In genomic region chr6:11209369-11209768, GRCh38 we compare ENCODE assay signal across 18 cellular contexts. TPM values are rescaled to one million over a fixed set of nuclear protein-coding genes. Genes with fewer than 3 reads are reported as not detected.
A peak's percentile ranks its signal among the peaks of the same experiment; 100 is the strongest.
DNase-seq lines count a peak whose midpoint lies in the region; ATAC-seq, FAIRE-seq and TF ChIP-seq lines count a peak whose summit lies in the region.
"Had no signal": no experiment of that assay in that cellular context is flagged by ENCODE, and none has a peak within 500 bp of the region (broad histone marks: within the 10 kb centered on the region; RNA-seq: fewer than 3 reads in every experiment).

No MANE protein-coding gene starts in this region.

- H3K9me3 Mint-ChIP-seq in activated CD4-positive, alpha-beta T cell treated with anti-CD3 and anti-CD28 coated beads, Interleukin-2, amount 10 ng/mL, durations not matched to agents 7 days and 5 days, result no peaks in the 10 kb centered on the region
- H3K9me3 Mint-ChIP-seq in activated CD4-positive, alpha-beta T cell treated with anti-CD3 and anti-CD28 coated beads, Interleukin-2, amount 10 ng/mL, durations not matched to agents 24 days and 14 days, result no peaks in the 10 kb centered on the region
- H3K9me3 Mint-ChIP-seq: dendritic cell treated with granulocyte-macrophage colony-stimulating factor and Interleukin-4, amounts not matched to agents 40 ng/mL and 50 ng/mL, for 4 days; naive thymus-derived CD8-positive, alpha-beta T cell had no signal

- no peaks in the 10 kb centered on the region for H3K27me3 ChIP-seq in ascending aorta
- no peaks in the 10 kb centered on the region for H3K27me3 ChIP-seq in keratinocyte (ENCODE audit: control insufficient read depth, extremely low read depth, insufficient read depth, low read length)
- no peaks in the 10 kb centered on the region for H3K27me3 ChIP-seq in thymus (ENCODE audit: control insufficient read depth, insufficient read depth)
- H3K27me3 ChIP-seq in H7 (ENCODE audit: control insufficient read depth, insufficient read depth, low read length), result no peaks in the 10 kb centered on the region
- H3K27me3 ChIP-seq: Peyer's patch had no signal

- H3K27ac ChIP-seq in ascending aorta (peak overlapping the region; percentile 91 to 94), keratinocyte (ENCODE audit: control insufficient read depth, insufficient read depth, low read length) (peak overlapping the region; percentile 50), thymus (ENCODE audit: low read depth) (peak overlapping the region; percentile 53), caudate nucleus (ENCODE audit: low read depth, low read length) (no peak overlapping the region)
- H3K27ac ChIP-seq: 22Rv1, C4-2B, Peyer's patch, WERI-Rb-1 had no signal

- FAIRE-seq in keratinocyte (lab: Jason Lieb, UNC), result no peak

- H3K36me3 Mint-ChIP-seq in activated CD4-positive, alpha-beta T cell treated with anti-CD3 and anti-CD28 coated beads, Interleukin-2, amount 10 ng/mL, durations not matched to agents 7 days and 5 days (ENCODE audit: low read depth), result peaks cover 71% of the 10 kb centered on the region
- peaks cover 71% of the 10 kb centered on the region for H3K36me3 Mint-ChIP-seq in activated CD4-positive, alpha-beta T cell treated with anti-CD3 and anti-CD28 coated beads, Interleukin-2, amount 10 ng/mL, durations not matched to agents 24 days and 14 days (ENCODE audit: low read depth)

- CTCF ChIA-PET in activated CD4-positive, alpha-beta T cell treated with anti-CD3 and anti-CD28 coated beads, Interleukin-2, amount 10 ng/mL, durations not matched to agents 7 days and 5 days (lab: Charles Lee), result no interaction called here

- H3K9me3 ChIP-seq in ascending aorta, result no peaks in the 10 kb centered on the region
- H3K9me3 ChIP-seq in keratinocyte (ENCODE audit: control insufficient read depth, low read depth, low read length), result no peaks in the 10 kb centered on the region
- no peaks in the 10 kb centered on the region for H3K9me3 ChIP-seq in thymus (ENCODE audit: control insufficient read depth)
- H3K9me3 ChIP-seq: Peyer's patch had no signal

- H3K27me3 Mint-ChIP-seq in activated CD4-positive, alpha-beta T cell treated with anti-CD3 and anti-CD28 coated beads, Interleukin-2, amount 10 ng/mL, durations not matched to agents 7 days and 5 days, result no peaks in the 10 kb centered on the region
- H3K27me3 Mint-ChIP-seq in activated CD4-positive, alpha-beta T cell treated with anti-CD3 and anti-CD28 coated beads, Interleukin-2, amount 10 ng/mL, durations not matched to agents 24 days and 14 days, result no peaks in the 10 kb centered on the region
- H3K27me3 Mint-ChIP-seq: naive thymus-derived CD8-positive, alpha-beta T cell had no signal

- H3K4me3 ChIP-seq in ascending aorta (peak overlapping the region in 1 of 2 donors; percentile 23), keratinocyte (ENCODE audit: control insufficient read depth in 2 of 3, extremely low read depth in 1 of 3, insufficient read depth in 2 of 3, low read depth in 1 of 3, low read length in 3 of 3) (no peak overlapping the region), thymus (ENCODE audit: low read length) (no peak overlapping the region), H7 (ENCODE audit: insufficient read depth, low read depth, low read length) (no peak overlapping the region)
- H3K4me3 ChIP-seq: Peyer's patch had no signal

- H3K79me2 ChIP-seq in keratinocyte (ENCODE audit: control insufficient read depth, insufficient read depth, low read length), result no peaks in the 10 kb centered on the region

- peak overlapping the region; percentile 4 for H2AFZ ChIP-seq in keratinocyte (ENCODE audit: control insufficient read depth, low read length)

- H3K4me1 ChIP-seq in ascending aorta (peaks cover 50 to 88% of the 10 kb centered on the region in 2 donors), keratinocyte (ENCODE audit: control insufficient read depth, extremely low read depth, insufficient read depth, low read length) (peaks cover 52% of the 10 kb centered on the region), thymus (ENCODE audit: control insufficient read depth, insufficient read depth, low read length) (peaks cover 64% of the 10 kb centered on the region)

- dilution Hi-C loops in keratinocyte (cut with MboI; ENCODE audit: extremely low pct_ligation_motif_present, low sequenced_read_pairs), result no loop called here

- no peak for DNase-seq in activated CD4-positive, alpha-beta T cell treated with anti-CD3 and anti-CD28 coated beads, Interleukin-2, amount 10 ng/mL, durations not matched to agents 7 days and 5 days
- no peak for DNase-seq in activated CD4-positive, alpha-beta T cell treated with anti-CD3 and anti-CD28 coated beads, Interleukin-2, amount 10 ng/mL, durations not matched to agents 24 days and 14 days
- DNase-seq in ascending aorta (ENCODE audit: low spot score in 2 of 2) (no peak), keratinocyte (ENCODE audit: low read depth, low spot score) (no peak), H7 (no peak), caudate nucleus (lab: John Stamatoyannopoulos, UW) (no peak)
- DNase-seq: activated effector memory CD4-positive, alpha-beta T cell treated with Interleukin-2 at 50 U/mL for 16 hours; DND-41; naive thymus-derived CD8-positive, alpha-beta T cell; NCI-H187; NCI-H526 treated with DMSO at 0.1 percent for 48 hours; Peyer's patch; WERI-Rb-1 had no signal

- peak overlapping the region; percentile 6 for H3K9ac ChIP-seq in keratinocyte (ENCODE audit: control insufficient read depth, extremely low read depth, insufficient read depth, low read length)

- no peak for TF ChIP-seq CTCF in ascending aorta (IDR thresholded peaks at IDR 0.05)
- no peak for TF ChIP-seq CTCF in keratinocyte (optimal IDR thresholded peaks at IDR 0.05 in 1 of 3, IDR thresholded peaks at IDR 0.05 in 1 of 3, conservative IDR thresholded peaks at IDR 0.05 in 1 of 3; ENCODE audit: extremely low read depth in 1 of 3, insufficient read depth in 2 of 3, low read length in 3 of 3)

- H3K9me1 ChIP-seq in keratinocyte (ENCODE audit: control insufficient read depth, extremely low read depth, insufficient read depth, low read length), result no peaks in the 10 kb centered on the region

- intact Hi-C loops in activated CD4-positive, alpha-beta T cell treated with anti-CD3 and anti-CD28 coated beads, Interleukin-2, amount 10 ng/mL, durations not matched to agents 24 days and 14 days (cut with micrococcal nuclease), result no loop called here
- intact Hi-C loops in ascending aorta (cut with DNase I), result loop anchor here (5.0 kb wide), 1 partner anchor 203 kb away; no protein-coding TSS in a partner anchor

- peaks cover 39 to 69% of the 10 kb centered on the region in 2 donors for H3K36me3 ChIP-seq in ascending aorta
- no peaks in the 10 kb centered on the region for H3K36me3 ChIP-seq in keratinocyte (ENCODE audit: control insufficient read depth in 2 of 2, extremely low read depth in 1 of 2, insufficient read depth in 2 of 2, low read length in 2 of 2)
- peaks cover 10% of the 10 kb centered on the region for H3K36me3 ChIP-seq in thymus (ENCODE audit: control insufficient read depth, insufficient read depth)
- H3K36me3 ChIP-seq in H7 (replicated peaks; ENCODE audit: control insufficient read depth, insufficient read depth, low read length), result no peaks in the 10 kb centered on the region
- H3K36me3 ChIP-seq: WERI-Rb-1 had no signal

- H3K4me2 ChIP-seq in keratinocyte (ENCODE audit: control insufficient read depth, extremely low read depth, insufficient read depth, low read depth, low read length), result peak overlapping the region; percentile 0

- peak overlapping the region; percentile 14 for H3K27ac Mint-ChIP-seq in activated CD4-positive, alpha-beta T cell treated with anti-CD3 and anti-CD28 coated beads, Interleukin-2, amount 10 ng/mL, durations not matched to agents 7 days and 5 days
- H3K27ac Mint-ChIP-seq in activated CD4-positive, alpha-beta T cell treated with anti-CD3 and anti-CD28 coated beads, Interleukin-2, amount 10 ng/mL, durations not matched to agents 24 days and 14 days, result no peak overlapping the region
- H3K27ac Mint-ChIP-seq: dendritic cell treated with granulocyte-macrophage colony-stimulating factor and Interleukin-4, amounts not matched to agents 40 ng/mL and 50 ng/mL, for 4 days had no signal

- H4K20me1 ChIP-seq in keratinocyte (ENCODE audit: control insufficient read depth, extremely low read depth, insufficient read depth, low read length), result no peaks in the 10 kb centered on the region

- H3K4me1 Mint-ChIP-seq in activated CD4-positive, alpha-beta T cell treated with anti-CD3 and anti-CD28 coated beads, Interleukin-2, amount 10 ng/mL, durations not matched to agents 7 days and 5 days, result peaks cover 46% of the 10 kb centered on the region
- peaks cover 44% of the 10 kb centered on the region for H3K4me1 Mint-ChIP-seq in activated CD4-positive, alpha-beta T cell treated with anti-CD3 and anti-CD28 coated beads, Interleukin-2, amount 10 ng/mL, durations not matched to agents 24 days and 14 days

- POLR2A ChIA-PET in activated CD4-positive, alpha-beta T cell treated with anti-CD3 and anti-CD28 coated beads, Interleukin-2, amount 10 ng/mL, durations not matched to agents 7 days and 5 days (lab: Charles Lee), result no interaction called here

- no peak for ATAC-seq in GM18517 (IDR thresholded peaks at IDR 0.05; ENCODE audit: unreplicated experiment)
- ATAC-seq: naive thymus-derived CD8-positive, alpha-beta T cell had no signal

- WGBS in thymus, result 76% methylated on average over 5 of the region's 5 CpGs

- H3K4me3 Mint-ChIP-seq in activated CD4-positive, alpha-beta T cell treated with anti-CD3 and anti-CD28 coated beads, Interleukin-2, amount 10 ng/mL, durations not matched to agents 7 days and 5 days, result no peak overlapping the region
- H3K4me3 Mint-ChIP-seq in activated CD4-positive, alpha-beta T cell treated with anti-CD3 and anti-CD28 coated beads, Interleukin-2, amount 10 ng/mL, durations not matched to agents 24 days and 14 days, result no peak overlapping the region
- H3K4me3 Mint-ChIP-seq: dendritic cell treated with granulocyte-macrophage colony-stimulating factor and Interleukin-4, amounts not matched to agents 40 ng/mL and 50 ng/mL, for 4 days; naive thymus-derived CD8-positive, alpha-beta T cell had no signal

RNA-seq across cellular contexts. Expression of gene NEDD9, which starts 23.1 kb away (rescaled TPM):
- total RNA-seq in activated CD4-positive, alpha-beta T cell treated with anti-CD3 and anti-CD28 coated beads, Interleukin-2, amount 10 ng/mL, durations not matched to agents 7 days and 5 days, result 10 to 100 TPM; 42.7 to 47.7 TPM
- 31.9 and 36.9 TPM in 2 replicates for total RNA-seq in activated CD4-positive, alpha-beta T cell treated with anti-CD3 and anti-CD28 coated beads, Interleukin-2, amount 10 ng/mL, durations not matched to agents 24 days and 14 days
- total RNA-seq in ascending aorta, result 150 TPM
- polyA plus RNA-seq in keratinocyte (3.3 to 4.3 TPM (median 4.1 TPM) in 3 replicates), thymus (15.0 TPM)
- polyA plus RNA-seq in keratinocyte (2011; ENCODE audit: low read depth), result 3.2 TPM
- 2.6 and 3.2 TPM in 2 replicates for polyA plus RNA-seq in keratinocyte (2011; cell fraction: cytosol; rRNA removed)
- 7.6 and 10.8 TPM in 2 replicates for polyA plus RNA-seq in keratinocyte (2011; cell fraction: nucleus; rRNA removed)
- polyA plus RNA-seq in keratinocyte (2012; ENCODE audit: low replicate concordance), result 2.7 and 3.5 TPM in 2 replicates
- 6.8 to 8.7 TPM (median 8.4 TPM) in 3 replicates for polyA minus RNA-seq in keratinocyte
- polyA minus RNA-seq in keratinocyte (2011; cell fraction: cytosol; rRNA and poly(A)+ RNA removed), result 4.4 TPM
- 8.1 and 19.7 TPM in 2 replicates for polyA minus RNA-seq in keratinocyte (2011; cell fraction: nucleus; rRNA and poly(A)+ RNA removed)
- total RNA-seq in H7 (2014; rRNA removed; shearing (Covaris generic)), result 5.0 and 6.5 TPM in 2 replicates
